In the genomic region with DNA sequence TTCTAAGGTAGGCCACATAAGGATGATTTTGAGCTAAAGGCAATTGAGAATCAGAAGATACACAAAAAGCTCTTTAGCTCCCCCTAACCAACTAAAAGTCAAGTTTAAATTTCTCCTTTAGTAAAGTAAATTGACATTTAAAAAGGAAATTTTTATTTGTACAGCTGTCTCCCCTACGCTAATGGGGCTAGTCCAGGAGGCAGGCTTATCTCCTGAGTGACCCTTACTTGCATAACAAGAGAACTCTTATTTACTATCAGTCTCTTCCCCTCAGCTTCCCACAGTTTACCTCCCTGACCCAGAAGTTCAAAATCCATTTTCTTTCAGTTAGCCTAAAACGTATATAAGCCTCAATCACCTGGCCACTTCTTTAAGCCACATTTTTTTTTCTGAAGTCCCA, we compare ENCODE assay signal across 24 cellular contexts.
A peak's percentile ranks its signal among the peaks of the same experiment; 100 is the strongest.
DNase-seq lines count a peak whose midpoint lies in the region; ATAC-seq, FAIRE-seq and TF ChIP-seq lines count a peak whose summit lies in the region.
"Had no signal": no experiment of that assay in that cellular context is flagged by ENCODE, and none has a peak within 500 bp of the region (broad histone marks: within the 10 kb centered on the region; RNA-seq: fewer than 3 reads in every experiment).

No MANE protein-coding gene starts in this region.

- in situ Hi-C loops in astrocyte of the spinal cord (cut with HindIII; ENCODE audit: low sequenced_read_pairs), result no loop called here

- no peak overlapping the region for H3K27ac ChIP-seq in pancreas
- H3K27ac ChIP-seq: esophagus squamous epithelium, heart left ventricle, parathyroid adenoma, transverse colon had no signal

- TF ChIP-seq CTCF in astrocyte of the spinal cord (IDR thresholded peaks at IDR 0.05; ENCODE audit: low read depth, low read length) (peak; percentile 8), pancreas (IDR thresholded peaks at IDR 0.05) (no peak)

- H3K9me3 ChIP-seq in pancreas, result no peaks in the 10 kb centered on the region
- H3K9me3 ChIP-seq: esophagus squamous epithelium, heart left ventricle, transverse colon had no signal

- FAIRE-seq in pancreas (lab: Jason Lieb, UNC), result no peak
- FAIRE-seq: GM12892 had no signal

- H3K4me1 ChIP-seq in pancreas, result no peaks in the 10 kb centered on the region
- H3K4me1 ChIP-seq: esophagus squamous epithelium, heart left ventricle, parathyroid adenoma, transverse colon had no signal

- H3K4me3 ChIP-seq in astrocyte of the spinal cord (ENCODE audit: low read depth, low read length), result no peak overlapping the region
- H3K4me3 ChIP-seq in pancreas, result no peak overlapping the region
- H3K4me3 ChIP-seq: esophagus squamous epithelium, heart left ventricle, transverse colon had no signal

- peak; percentile 46 for DNase-seq in NCI-H510A treated with DMSO at 0.1 percent for 48 hours (lab: John Stamatoyannopoulos, UW)
- no peak for DNase-seq in NCI-H510A (lab: John Stamatoyannopoulos, UW)
- peak; percentile 26 for DNase-seq in NCI-H2081 treated with DMSO at 0.1 percent for 48 hours (lab: John Stamatoyannopoulos, UW)
- no peak for DNase-seq in astrocyte of the spinal cord (ENCODE audit: low read depth, low spot score)
- no peak for DNase-seq in pancreas
- no peak for DNase-seq in left cardiac atrium
- no peak for DNase-seq in NCI-H1694 treated with DMSO at 0.1 percent for 48 hours (lab: John Stamatoyannopoulos, UW)
- DNase-seq: activated CD4-positive, CD25-positive, alpha-beta regulatory T cell; activated naive CD8-positive, alpha-beta T cell treated with anti-CD3 and anti-CD28 coated beads, Interleukin-2, amount 10 ng/mL, durations not matched to agents 7 days and 5 days; caudate nucleus; DMS 273 treated with DMSO at 0.1 percent for 48 hours; effector CD8-positive, alpha-beta T cell; esophagus squamous epithelium; heart left ventricle; immature natural killer cell; naive B cell; NCI-H2107; SIG-M5; stimulated activated CD4-positive, alpha-beta T cell treated with anti-CD3 and anti-CD28 coated beads, Interleukin-1b, Interleukin-23, amount 100 ng/mL, for 48 hours; stimulated activated naive CD8-positive, alpha-beta T cell treated with anti-CD3 and anti-CD28 coated beads, Interleukin-15, Interleukin-2, amounts not matched to agents 100 U/mL and 50 U/mL, for 24 hours; transverse colon had no signal

- 19 to 27% methylated on average over 2 of the region's 2 CpGs for WGBS in pancreas, 2 donors

- ATAC-seq in pancreas, result peak in 3 of 4 donors; percentile 27 to 79 (median 47)
- ATAC-seq in GM18498 (IDR thresholded peaks at IDR 0.05; ENCODE audit: unreplicated experiment), result no peak
- no peak for ATAC-seq in left cardiac atrium
- ATAC-seq: heart left ventricle; stimulated activated naive CD8-positive, alpha-beta T cell treated with anti-CD3 and anti-CD28 coated beads, Interleukin-15, Interleukin-2, amounts not matched to agents 100 U/mL and 50 U/mL, for 24 hours had no signal

- no peaks in the 10 kb centered on the region for H3K27me3 ChIP-seq in pancreas
- H3K27me3 ChIP-seq: esophagus squamous epithelium, heart left ventricle, transverse colon had no signal

- intact Hi-C loops in pancreas (cut with DNase I) (no loop called here), left cardiac atrium (cut with DNase I) (no loop called here)

- no peaks in the 10 kb centered on the region for H3K36me3 ChIP-seq in pancreas
- H3K36me3 ChIP-seq: esophagus squamous epithelium, heart left ventricle, transverse colon had no signal

Comparison
In these comparisons a context has a peak if more than half of its experiments do, and no peak if none do; other contexts are left out.
1. DNase-seq: peak in NCI-H510A treated with DMSO at 0.1 percent for 48 hours (single experiment) and NCI-H2081 treated with DMSO at 0.1 percent for 48 hours (single experiment); none in NCI-H510A (single experiment), astrocyte of the spinal cord (single experiment), pancreas (0 of 6), left cardiac atrium (single experiment) and NCI-H1694 treated with DMSO at 0.1 percent for 48 hours (single experiment).
2. ATAC-seq: peak in pancreas (3 of 4); none in GM18498 (single experiment) and left cardiac atrium (0 of 2).